Comparison of ENCODE assay signal across 8 cellular contexts in the genomic region with DNA sequence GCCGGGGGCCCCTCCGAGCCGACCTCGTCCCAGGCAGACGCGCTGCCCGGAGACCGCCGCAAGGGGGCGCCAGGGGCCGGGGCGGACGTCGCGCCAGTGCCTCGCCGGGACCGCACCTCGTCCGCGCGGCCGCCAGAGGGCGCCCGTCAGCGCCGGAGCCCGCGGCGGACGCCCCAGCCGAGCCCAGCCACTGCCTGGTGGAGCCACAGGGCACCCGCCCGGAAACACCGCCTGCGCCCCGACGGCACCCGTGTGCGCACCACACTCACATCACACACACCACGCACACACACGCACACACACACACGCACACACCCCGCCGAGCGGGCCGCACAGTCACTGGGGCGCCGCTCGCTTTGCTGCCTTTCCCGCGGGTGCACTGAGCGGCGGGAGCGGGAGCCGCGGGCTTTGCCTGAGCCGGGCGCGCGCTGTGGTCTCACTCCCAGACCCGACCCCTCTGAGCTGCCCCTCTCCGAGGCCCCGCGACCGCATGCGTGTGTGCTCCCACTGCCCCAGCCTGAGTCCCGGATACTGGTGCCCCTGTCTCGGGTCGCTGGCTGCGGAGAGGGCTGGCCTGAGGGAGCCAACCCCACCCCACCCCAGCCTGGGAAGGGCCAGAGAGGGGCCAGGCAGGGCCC.
DNase-seq lines count a peak whose midpoint lies in the region; ATAC-seq, FAIRE-seq and TF ChIP-seq lines count a peak whose summit lies in the region.

No MANE protein-coding gene starts in this region.

- H3K9ac ChIP-seq in colonic mucosa (ENCODE audit: low read depth in 2 of 2, low read length in 2 of 2) (no peak overlapping the region), HepG2 (ENCODE audit: insufficient read depth, low read depth, low read length) (no peak overlapping the region)

- 67% methylated on average over 12 of the region's 71 CpGs for WGBS in HepG2 (ENCODE audit: low lambda C conversion rate)

- no peaks in the 10 kb centered on the region for H3K79me2 ChIP-seq in DOHH2 (ENCODE audit: control insufficient read depth, low read length)
- H3K79me2 ChIP-seq in HepG2 (ENCODE audit: insufficient read depth, low read length) = no peaks in the 10 kb centered on the region

- no TSS peak for BruUV-seq in HepG2 (replicated peaks; lab: Mats Ljungman, UMichigan)

- no peak overlapping the region for H3K4me3 ChIP-seq in DOHH2 (ENCODE audit: low read length)
- peak overlapping the region; percentile 27 for H3K4me3 ChIP-seq in colonic mucosa
- peak overlapping the region in 2 of 3 experiments; percentile 15 to 43; a peak in 1 of 6 replicates for H3K4me3 ChIP-seq in HepG2 (replicated peaks in 1 of 3; ENCODE audit: insufficient read depth in 1 of 3, low read depth in 2 of 3, low read length in 3 of 3)

- no peak for FAIRE-seq in HepG2 (lab: Jason Lieb, UNC)

- H3K36me3 ChIP-seq in DOHH2 (ENCODE audit: control insufficient read depth, low read length) (no peaks in the 10 kb centered on the region), colonic mucosa (no peaks in the 10 kb centered on the region), HepG2 (replicated peaks in 1 of 2; ENCODE audit: control insufficient read depth in 1 of 2, insufficient read depth in 2 of 2, low read length in 2 of 2) (no peaks in the 10 kb centered on the region)

- H3F3A ChIP-seq in DOHH2 (ENCODE audit: control insufficient read depth, insufficient read depth) = no peaks in the 10 kb centered on the region

- CTCF ChIA-PET in HepG2 (lab: Yijun Ruan, JAX; ENCODE audit: low intra/inter-chr PET ratio, low total read pairs) = interaction anchor here (1.3 to 1.5 kb wide), 2 partner anchors 81 to 752 kb away, joined by 6 to 11 read pairs; no protein-coding TSS in a partner anchor

- TF ChIP-seq CTCF in DOHH2 (IDR thresholded peaks at IDR 0.05; ENCODE audit: low read depth, low read length, poor library complexity, severe bottlenecking) (peak; percentile 49), colonic mucosa (IDR thresholded peaks at IDR 0.05) (peak; percentile 44), HepG2 (CRISPR knock-in tag; IDR thresholded peaks at IDR 0.05) (peak; percentile 59; the same call in 1 of the 2 replicates)

- POLR2A ChIA-PET in HepG2 (lab: Yijun Ruan, JAX) = no interaction called here

- no peak overlapping the region for H3K27ac ChIP-seq in DOHH2 (ENCODE audit: low read depth, low read length)
- H3K27ac ChIP-seq in colonic mucosa = no peak overlapping the region
- H3K27ac ChIP-seq in HepG2 (ENCODE audit: extremely low read length, insufficient read depth, low read length) = no peak overlapping the region

- intact Hi-C loops in colonic mucosa (cut with DNase I) = loop anchor here (5.0 kb wide), 1 partner anchor 749 kb away; no protein-coding TSS in a partner anchor
- intact Hi-C loops in HepG2 (cut with micrococcal nuclease; ENCODE audit: unreplicated experiment) = no loop called here

- ATAC-seq in GM21515 (IDR thresholded peaks at IDR 0.05; ENCODE audit: unreplicated experiment) = peak; percentile 91
- ATAC-seq in HepG2 = peak; percentile 95

- H4K20me1 ChIP-seq in DOHH2 (ENCODE audit: control insufficient read depth, insufficient read depth, low read depth, low read length) = no peaks in the 10 kb centered on the region
- H4K20me1 ChIP-seq in HepG2 (ENCODE audit: insufficient read depth, low read length) = no peaks in the 10 kb centered on the region

- TF ChIP-seq POLR2A in HepG2 (IDR thresholded peaks at IDR 0.05; ENCODE audit: insufficient read depth in 1 of 2, low read depth in 2 of 2, low read length in 2 of 2) = no peak

- H3K4me2 ChIP-seq in DOHH2 (ENCODE audit: low read length) (no peak overlapping the region), HepG2 (ENCODE audit: low read depth, low read length) (peak overlapping the region; percentile 47)

- TF ChIP-seq EP300 in HepG2 (IDR thresholded peaks at IDR 0.05; ENCODE audit: low read depth in 2 of 2, low read length in 2 of 2) (no peak), HepG2 (CRISPR knock-in tag; IDR thresholded peaks at IDR 0.05; ENCODE audit: borderline replicate concordance) (no peak)

- H3K27me3 ChIP-seq in DOHH2 (ENCODE audit: control insufficient read depth, low read length) (no peaks in the 10 kb centered on the region), colonic mucosa (peaks cover 4% of the 10 kb centered on the region), HepG2 (ENCODE audit: control insufficient read depth in 1 of 2, insufficient read depth in 2 of 2, low read length in 2 of 2) (peaks cover 0 to 20% of the 10 kb centered on the region in 2 experiments; a peak in 3 of 5 replicates)

- peak in 63 of 76 experiments; percentile 7 to 81 (median 45) for DNase-seq in HUDEP-2 (lab: John Stamatoyannopoulos, UW; ENCODE audit: unreplicated experiment in 76 of 76)
- DNase-seq in T-helper 22 cell (ENCODE audit: low read depth) = peak; percentile 6
- peak; percentile 43 for DNase-seq in colonic mucosa
- peak; percentile 12 for DNase-seq in HepG2 (ENCODE audit: low spot score)
- peak; percentile 49 for DNase-seq in stimulated activated CD4-positive, alpha-beta T cell treated with anti-CD3 and anti-CD28 coated beads, Interleukin-4, amount 100 ng/mL, for 24 hours
- DNase-seq in HCEC 1CT = no peak

- no peak overlapping the region for H2AFZ ChIP-seq in HepG2 (ENCODE audit: low read length)

- H3K9me2 ChIP-seq in DOHH2 (replicated peaks; ENCODE audit: control insufficient read depth, low read length) = no peaks in the 10 kb centered on the region

- peak; percentile 93 for TF ChIP-seq RAD21 in HepG2 (CRISPR knock-in tag; IDR thresholded peaks at IDR 0.05)

- in situ Hi-C loops in HepG2 (cut with HindIII; ENCODE audit: extremely low pct_ligation_motif_present, low pct_unique_long_range_greater_than_20kb) = no loop called here

- H3K4me1 ChIP-seq in DOHH2 (ENCODE audit: control insufficient read depth, low read length) = no peaks in the 10 kb centered on the region
- no peaks in the 10 kb centered on the region for H3K4me1 ChIP-seq in colonic mucosa
- no peaks in the 10 kb centered on the region for H3K4me1 ChIP-seq in HepG2 (ENCODE audit: insufficient read depth, low read length)

- H3K9me3 ChIP-seq in DOHH2 (ENCODE audit: control insufficient read depth, insufficient read depth, low read length) = no peaks in the 10 kb centered on the region
- no peaks in the 10 kb centered on the region for H3K9me3 ChIP-seq in colonic mucosa
- no peaks in the 10 kb centered on the region for H3K9me3 ChIP-seq in HepG2 (ENCODE audit: low read length)

TF ChIP-seq in HepG2, 621 proteins besides CTCF, POLR2A, EP300 and RAD21 (continues in another document):
- no peak for TF ChIP-seq ZNF644 (CRISPR knock-in tag; IDR thresholded peaks at IDR 0.05; ENCODE audit: low read depth)
- TF ChIP-seq ZMYM4 (CRISPR knock-in tag; IDR thresholded peaks at IDR 0.05) = 0 out of 2 replicates have a peak, but pooled peaks have one; percentile 30
- TF ChIP-seq, protein P1, sequence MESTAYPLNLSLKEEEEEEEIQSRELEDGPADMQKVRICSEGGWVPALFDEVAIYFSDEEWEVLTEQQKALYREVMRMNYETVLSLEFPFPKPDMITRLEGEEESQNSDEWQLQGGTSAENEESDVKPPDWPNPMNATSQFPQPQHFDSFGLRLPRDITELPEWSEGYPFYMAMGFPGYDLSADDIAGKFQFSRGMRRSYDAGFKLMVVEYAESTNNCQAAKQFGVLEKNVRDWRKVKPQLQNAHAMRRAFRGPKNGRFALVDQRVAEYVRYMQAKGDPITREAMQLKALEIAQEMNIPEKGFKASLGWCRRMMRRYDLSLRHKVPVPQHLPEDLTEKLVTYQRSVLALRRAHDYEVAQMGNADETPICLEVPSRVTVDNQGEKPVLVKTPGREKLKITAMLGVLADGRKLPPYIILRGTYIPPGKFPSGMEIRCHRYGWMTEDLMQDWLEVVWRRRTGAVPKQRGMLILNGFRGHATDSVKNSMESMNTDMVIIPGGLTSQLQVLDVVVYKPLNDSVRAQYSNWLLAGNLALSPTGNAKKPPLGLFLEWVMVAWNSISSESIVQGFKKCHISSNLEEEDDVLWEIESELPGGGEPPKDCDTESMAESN (CRISPR knock-in tag; conservative IDR thresholded peaks at IDR 0.05) = 0 out of 2 replicates have a peak, but pooled peaks have one; percentile 36
- TF ChIP-seq CBX1 (IDR thresholded peaks at IDR 0.05; ENCODE audit: low read depth) = no peak
- peak; percentile 42; the same call in 1 of the 2 replicates for TF ChIP-seq MYC (CRISPR knock-in tag; IDR thresholded peaks at IDR 0.05; ENCODE audit: borderline replicate concordance)
- TF ChIP-seq, protein P2, sequence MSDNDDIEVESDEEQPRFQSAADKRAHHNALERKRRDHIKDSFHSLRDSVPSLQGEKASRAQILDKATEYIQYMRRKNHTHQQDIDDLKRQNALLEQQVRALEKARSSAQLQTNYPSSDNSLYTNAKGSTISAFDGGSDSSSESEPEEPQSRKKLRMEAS (IDR thresholded peaks at IDR 0.05) = peak; percentile 45; the same call in 1 of the 2 replicates
- TF ChIP-seq, protein P3, sequence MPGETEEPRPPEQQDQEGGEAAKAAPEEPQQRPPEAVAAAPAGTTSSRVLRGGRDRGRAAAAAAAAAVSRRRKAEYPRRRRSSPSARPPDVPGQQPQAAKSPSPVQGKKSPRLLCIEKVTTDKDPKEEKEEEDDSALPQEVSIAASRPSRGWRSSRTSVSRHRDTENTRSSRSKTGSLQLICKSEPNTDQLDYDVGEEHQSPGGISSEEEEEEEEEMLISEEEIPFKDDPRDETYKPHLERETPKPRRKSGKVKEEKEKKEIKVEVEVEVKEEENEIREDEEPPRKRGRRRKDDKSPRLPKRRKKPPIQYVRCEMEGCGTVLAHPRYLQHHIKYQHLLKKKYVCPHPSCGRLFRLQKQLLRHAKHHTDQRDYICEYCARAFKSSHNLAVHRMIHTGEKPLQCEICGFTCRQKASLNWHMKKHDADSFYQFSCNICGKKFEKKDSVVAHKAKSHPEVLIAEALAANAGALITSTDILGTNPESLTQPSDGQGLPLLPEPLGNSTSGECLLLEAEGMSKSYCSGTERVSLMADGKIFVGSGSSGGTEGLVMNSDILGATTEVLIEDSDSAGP (CRISPR knock-in tag; IDR thresholded peaks at IDR 0.05; ENCODE audit: borderline replicate concordance) = peak; percentile 17; the same call in 1 of the 2 replicates
